8 cellular contexts compared by ENCODE assay signal in the genomic region with DNA sequence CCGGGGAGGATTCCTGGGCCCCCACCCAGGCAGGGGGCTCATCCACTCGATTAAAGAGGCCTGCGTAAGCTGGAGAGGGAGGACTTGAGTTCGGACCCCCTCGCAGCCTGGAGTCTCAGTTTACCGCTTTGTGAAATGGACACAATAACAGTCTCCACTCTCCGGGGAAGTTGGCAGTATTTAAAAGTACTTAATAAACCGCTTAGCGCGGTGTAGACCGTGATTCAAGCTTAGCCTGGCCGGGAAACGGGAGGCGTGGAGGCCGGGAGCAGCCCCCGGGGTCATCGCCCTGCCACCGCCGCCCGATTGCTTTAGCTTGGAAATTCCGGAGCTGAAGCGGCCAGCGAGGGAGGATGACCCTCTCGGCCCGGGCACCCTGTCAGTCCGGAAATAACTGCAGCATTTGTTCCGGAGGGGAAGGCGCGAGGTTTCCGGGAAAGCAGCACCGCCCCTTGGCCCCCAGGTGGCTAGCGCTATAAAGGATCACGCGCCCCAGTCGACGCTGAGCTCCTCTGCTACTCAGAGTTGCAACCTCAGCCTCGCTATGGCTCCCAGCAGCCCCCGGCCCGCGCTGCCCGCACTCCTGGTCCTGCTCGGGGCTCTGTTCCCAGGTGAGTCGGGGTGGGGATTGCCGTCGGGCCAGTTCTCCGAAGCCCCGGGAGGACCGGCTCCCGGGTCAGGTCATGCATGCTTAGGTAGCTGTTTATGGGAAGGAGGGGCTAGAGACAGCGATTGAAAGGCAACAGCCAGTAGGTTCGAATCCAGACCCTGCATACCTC. TPM values are rescaled to one million over a fixed set of nuclear protein-coding genes. Genes with fewer than 3 reads are reported as not detected.
DNase-seq lines count a peak whose midpoint lies in the region; ATAC-seq, FAIRE-seq and TF ChIP-seq lines count a peak whose summit lies in the region.

Gene ICAM1 (plus strand): TSS at position 505 of the 779 bp plus-strand sequence. CDS start 40 bp downstream, at position 545.

- no peak for TF ChIP-seq EP300 in A549 (IDR thresholded peaks at IDR 0.05)

- H3K4me2 ChIP-seq in A549: peak within 1 kb of the TSS; percentile 69

- no peaks in the 10 kb centered on the region for H3K27me3 Mint-ChIP-seq in activated naive CD8-positive, alpha-beta T cell

- H3K36me3 Mint-ChIP-seq in activated naive CD8-positive, alpha-beta T cell: peaks cover 4% of the 10 kb centered on the region

- H3K9me3 ChIP-seq in A549: no peaks in the 10 kb centered on the region

- WGBS in A549 (ENCODE audit: missing lambda C conversion rate): 40% methylated on average over 15 of the region's 51 CpGs

- H3K27ac ChIP-seq in A549: peak within 1 kb of the TSS in 1 of 2 experiments; percentile 78; a peak in 3 of 6 replicates

- no peak for TF ChIP-seq POLR2A in A549 (IDR thresholded peaks at IDR 0.05; ENCODE audit: low read length)

- no peak for TF ChIP-seq CTCF in A549 (IDR thresholded peaks at IDR 0.05)

- no peak for TF ChIP-seq RAD21 in A549 (conservative IDR thresholded peaks at IDR 0.05 in 1 of 2, IDR thresholded peaks at IDR 0.05 in 1 of 2)

- no peak for FAIRE-seq in A549 (lab: Jason Lieb, UNC)

- H3K9me3 Mint-ChIP-seq in activated naive CD8-positive, alpha-beta T cell (ENCODE audit: low read depth): no peaks in the 10 kb centered on the region

- H3K27ac Mint-ChIP-seq in activated naive CD8-positive, alpha-beta T cell: peak within 1 kb of the TSS; percentile 54

- H3K4me3 Mint-ChIP-seq in activated naive CD8-positive, alpha-beta T cell: peak within 1 kb of the TSS; percentile 81

- CTCF ChIA-PET in A549 (lab: Yijun Ruan, JAX): interaction anchor here (0.9 to 6.7 kb wide), 19 partner anchors 11 to 340 kb away, joined by 3 to 104 read pairs (median 7); partner anchors contain the start of genes ICAM4, ICAM5, RAVER1 and TYK2

- POLR2A ChIA-PET in A549 (lab: Yijun Ruan, JAX): interaction anchor here (0.8 to 2.3 kb wide), 3 partner anchors 19 to 118 kb away, joined by 4 to 10 read pairs (median 7); partner anchors contain the start of genes ICAM5 and TYK2

- DNase-seq in A549 (ENCODE audit: low read depth in 1 of 2, low spot score in 1 of 2) (no peak), SW 1271 (lab: John Stamatoyannopoulos, UW) (peak; percentile 30 to 49), left ventricle myocardium superior (peak; percentile 87), renal cortical epithelial cell (ENCODE audit: low read depth) (peak; percentile 75), DMS114 treated with DMSO at 0.1 percent for 48 hours (lab: John Stamatoyannopoulos, UW; ENCODE audit: unreplicated experiment) (no peak)

- peak; percentile 33 to 55; a peak in 4 of 6 replicates for ATAC-seq in A549
- peak; percentile 34 for ATAC-seq in GM18861 (IDR thresholded peaks at IDR 0.05; ENCODE audit: unreplicated experiment)
- ATAC-seq in HG03460 (IDR thresholded peaks at IDR 0.05; ENCODE audit: unreplicated experiment): peak; percentile 43
- peak; percentile 76 for ATAC-seq in left ventricle myocardium superior

- peaks cover 12% of the 10 kb centered on the region for H3K4me1 ChIP-seq in A549

- peaks cover 14% of the 10 kb centered on the region for H3K4me1 Mint-ChIP-seq in activated naive CD8-positive, alpha-beta T cell (ENCODE audit: low read depth)

- peak within 1 kb of the TSS; percentile 9; the same call in 1 of the 3 replicates for H3K4me3 ChIP-seq in A549

- intact Hi-C loops in left ventricle myocardium superior (cut with micrococcal nuclease): no loop called here

TF ChIP-seq in A549, 52 proteins besides CTCF, POLR2A, EP300 and RAD21:
- TF ChIP-seq RCOR1 (IDR thresholded peaks at IDR 0.05; ENCODE audit: low read depth, low read length) (no peak), JUN (IDR thresholded peaks at IDR 0.05) (no peak), E2F6 (IDR thresholded peaks at IDR 0.05; ENCODE audit: borderline replicate concordance, low read depth) (peak; percentile 27; the same call in 1 of the 2 replicates), NFE2L2 (conservative IDR thresholded peaks at IDR 0.05; ENCODE audit: low read length) (no peak), RARB (CRISPR knock-in tag; IDR thresholded peaks at IDR 0.05) (no peak), KDM1A (IDR thresholded peaks at IDR 0.05; ENCODE audit: low read depth) (no peak), NR3C1 (IDR thresholded peaks at IDR 0.05) (no peak), HOXA7 (CRISPR knock-in tag; IDR thresholded peaks at IDR 0.05) (no peak), CHD4 (IDR thresholded peaks at IDR 0.05; ENCODE audit: borderline replicate concordance) (no peak), HES2 (IDR thresholded peaks at IDR 0.05) (no peak), MYC (IDR thresholded peaks at IDR 0.05; ENCODE audit: borderline replicate concordance, low read length) (no peak), MAX (IDR thresholded peaks at IDR 0.05) (peak; percentile 54; the same call in 1 of the 2 replicates), TP53 (CRISPR knock-in tag; IDR thresholded peaks at IDR 0.05) (no peak)
- TF ChIP-seq, protein P1, sequence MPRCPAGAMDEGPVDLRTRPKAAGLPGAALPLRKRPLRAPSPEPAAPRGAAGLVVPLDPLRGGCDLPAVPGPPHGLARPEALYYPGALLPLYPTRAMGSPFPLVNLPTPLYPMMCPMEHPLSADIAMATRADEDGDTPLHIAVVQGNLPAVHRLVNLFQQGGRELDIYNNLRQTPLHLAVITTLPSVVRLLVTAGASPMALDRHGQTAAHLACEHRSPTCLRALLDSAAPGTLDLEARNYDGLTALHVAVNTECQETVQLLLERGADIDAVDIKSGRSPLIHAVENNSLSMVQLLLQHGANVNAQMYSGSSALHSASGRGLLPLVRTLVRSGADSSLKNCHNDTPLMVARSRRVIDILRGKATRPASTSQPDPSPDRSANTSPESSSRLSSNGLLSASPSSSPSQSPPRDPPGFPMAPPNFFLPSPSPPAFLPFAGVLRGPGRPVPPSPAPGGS (IDR thresholded peaks at IDR 0.05): no peak

RNA-seq across cellular contexts. Expression of gene ICAM1, which starts in this region (rescaled TPM):
- polyA plus RNA-seq in A549 (2011; rRNA removed): 1.4 and 3.5 TPM in 2 replicates
- 0.40 and 0.66 TPM in 2 replicates for polyA plus RNA-seq in A549 (2012; cell fraction: cytosol; rRNA removed)
- 1.3 TPM in 2 replicates for polyA plus RNA-seq in A549 (2012; cell fraction: nucleus; rRNA removed)
- polyA plus RNA-seq in A549 (2017; fragmentation: RNase III; extraction: RNeasy Plus Mini Kit Qiagen cat#74134 plus additional on column Dnase treatment): 1.2 to 2.6 TPM (median 1.5 TPM) in 3 replicates
- polyA minus RNA-seq in A549 (2011; rRNA and poly(A)+ RNA removed): 2.1 and 4.4 TPM in 2 replicates
- 7.3 TPM for total RNA-seq in left ventricle myocardium superior
- 38.4 and 130 TPM in 2 replicates for total RNA-seq in renal cortical epithelial cell

Comparison
In these comparisons a context has a peak if more than half of its experiments do, and no peak if none do; other contexts are left out.
1. DNase-seq: peak in SW 1271 (2 of 2), left ventricle myocardium superior (single experiment) and renal cortical epithelial cell (single experiment); none in A549 (0 of 2) and DMS114 treated with DMSO at 0.1 percent for 48 hours (single experiment).
2. Peak in every context shown above with its lines, with median percentiles within 50 percentile points of each other: ATAC-seq.